ENCODE assay signal across 16 cellular contexts in the genomic region with DNA sequence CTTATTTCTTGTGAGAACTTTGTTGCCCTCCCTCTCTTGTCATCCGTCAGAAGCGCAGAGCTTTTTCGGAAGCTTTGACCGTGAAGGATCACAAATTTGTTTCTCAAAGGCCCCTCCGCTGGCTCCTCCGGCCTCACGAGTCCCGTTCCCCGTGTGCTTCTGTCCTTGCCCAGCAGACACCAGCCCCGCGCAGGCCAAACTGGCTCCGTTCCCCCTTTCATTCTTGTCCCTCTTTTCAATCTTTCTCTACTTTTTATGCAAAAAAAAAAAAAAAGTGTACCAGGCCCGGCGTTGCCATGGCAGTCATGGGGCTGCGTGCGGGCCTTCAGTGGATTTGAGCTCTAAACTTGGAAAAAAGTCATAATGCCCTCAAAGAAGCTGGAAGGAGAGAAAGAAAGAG.
DNase-seq lines count a peak whose midpoint lies in the region; ATAC-seq and TF ChIP-seq lines count a peak whose summit lies in the region.
"Had no signal": no experiment of that assay in that cellular context is flagged by ENCODE, and none has a peak within 500 bp of the region (broad histone marks: within the 10 kb centered on the region; RNA-seq: fewer than 3 reads in every experiment).

No MANE protein-coding gene starts in this region.

- intact Hi-C loops in lower lobe of right lung (cut with DNase I) = no loop called here

- peaks cover 20% of the 10 kb centered on the region for H3K4me1 Mint-ChIP-seq in endothelial cell (ENCODE audit: unreplicated experiment)

- ATAC-seq in lower lobe of right lung = no peak
- ATAC-seq: activated T-cell treated with anti-CD3 and anti-CD28 coated beads, Interleukin-2, amount 50 U/mL, for 72 hours had no signal

- WGBS in HUES64 = 92% methylated on average over 16 of the region's 16 CpGs
- WGBS in mesodermal cell (ENCODE audit: insufficient coverage in 2 of 2), 2 experiments = 77 to 91% methylated on average over 13 to 15 of the region's 16 CpGs

- peak overlapping the region; percentile 72 for H3K4me2 ChIP-seq in skeletal muscle satellite cell (ENCODE audit: low read length)

- H3K27me3 ChIP-seq in HUES64 (ENCODE audit: insufficient read depth, low read length) = no peaks in the 10 kb centered on the region
- no peaks in the 10 kb centered on the region for H3K27me3 ChIP-seq in skeletal muscle satellite cell (ENCODE audit: control insufficient read depth, insufficient read depth, low read length)
- no peaks in the 10 kb centered on the region for H3K27me3 ChIP-seq in lower lobe of right lung (ENCODE audit: low read depth)
- H3K27me3 ChIP-seq: upper lobe of right lung had no signal

- TF ChIP-seq CTCF in endothelial cell (IDR thresholded peaks at IDR 0.05; ENCODE audit: unreplicated experiment) (no peak), lower lobe of right lung (IDR thresholded peaks at IDR 0.05) (no peak)

- H3K4me3 Mint-ChIP-seq in endothelial cell (ENCODE audit: unreplicated experiment) = peak overlapping the region; percentile 23
- H3K4me3 Mint-ChIP-seq: activated T-cell treated with anti-CD3 and anti-CD28 coated beads, Interleukin-2, amount 50 U/mL, for 72 hours had no signal

- peak overlapping the region; percentile 77 for H3K27ac Mint-ChIP-seq in endothelial cell (ENCODE audit: unreplicated experiment)
- H3K27ac Mint-ChIP-seq: activated T-cell treated with anti-CD3 and anti-CD28 coated beads, Interleukin-2, amount 50 U/mL, for 72 hours had no signal

- no peaks in the 10 kb centered on the region for H3K9me3 Mint-ChIP-seq in endothelial cell (ENCODE audit: unreplicated experiment)
- H3K9me3 Mint-ChIP-seq: activated T-cell treated with anti-CD3 and anti-CD28 coated beads, Interleukin-2, amount 50 U/mL, for 72 hours had no signal

- H3K9ac ChIP-seq in HUES64 (ENCODE audit: low read depth, low read length) (0 out of 2 replicates have a peak overlapping the region, but pooled peaks have one; percentile 29), skeletal muscle satellite cell (ENCODE audit: low read depth, low read length) (peak overlapping the region; percentile 75)

- H3K36me3 ChIP-seq in HUES64 (ENCODE audit: insufficient read depth, low read length) (no peaks in the 10 kb centered on the region), mesodermal cell (ENCODE audit: control insufficient read depth, insufficient read depth, low read length) (no peaks in the 10 kb centered on the region), skeletal muscle satellite cell (ENCODE audit: insufficient read depth, low read length) (no peaks in the 10 kb centered on the region), lower lobe of right lung (no peaks in the 10 kb centered on the region)
- H3K36me3 ChIP-seq: upper lobe of right lung had no signal

- peak overlapping the region; percentile 54; the same call in 1 of the 2 replicates for H3K27ac ChIP-seq in HUES64 (ENCODE audit: low read depth, low read length)
- peak overlapping the region; percentile 97 for H3K27ac ChIP-seq in mesodermal cell (ENCODE audit: low read depth, low read length, severe bottlenecking)
- H3K27ac ChIP-seq in lower lobe of right lung = no peak overlapping the region

- no peaks in the 10 kb centered on the region for H3K9me3 ChIP-seq in HUES64 (ENCODE audit: insufficient read depth, low read depth, low read length)
- no peaks in the 10 kb centered on the region for H3K9me3 ChIP-seq in mesodermal cell (ENCODE audit: control insufficient read depth, low read length)
- no peaks in the 10 kb centered on the region for H3K9me3 ChIP-seq in skeletal muscle satellite cell (replicated peaks; ENCODE audit: low read length)
- H3K9me3 ChIP-seq in lower lobe of right lung = no peaks in the 10 kb centered on the region
- H3K9me3 ChIP-seq: upper lobe of right lung had no signal

- H3K4me1 ChIP-seq in HUES64 (ENCODE audit: insufficient read depth, low read length) = peaks cover 9% of the 10 kb centered on the region; the same call in 1 of the 2 replicates
- H3K4me1 ChIP-seq in mesodermal cell (ENCODE audit: control insufficient read depth, insufficient read depth, low read length, poor library complexity, severe bottlenecking) = peaks cover 21% of the 10 kb centered on the region
- H3K4me1 ChIP-seq in skeletal muscle satellite cell (ENCODE audit: control insufficient read depth, insufficient read depth, low read length) = peaks cover 18% of the 10 kb centered on the region
- H3K4me1 ChIP-seq in lower lobe of right lung = no peaks in the 10 kb centered on the region
- H3K4me1 ChIP-seq: upper lobe of right lung had no signal

- no peak overlapping the region for H3K4me3 ChIP-seq in HUES64 (ENCODE audit: low read length)
- H3K4me3 ChIP-seq in mesodermal cell (ENCODE audit: extremely low read depth, insufficient read depth, low read length, poor library complexity, severe bottlenecking) = no peak overlapping the region
- H3K4me3 ChIP-seq in skeletal muscle satellite cell (ENCODE audit: low read length) = peak overlapping the region; percentile 24
- H3K4me3 ChIP-seq in lower lobe of right lung = no peak overlapping the region
- H3K4me3 ChIP-seq: upper lobe of right lung had no signal

- no peak for DNase-seq in endothelial cell (ENCODE audit: low spot score)
- no peak for DNase-seq in foreskin melanocyte
- DNase-seq in lower lobe of right lung = no peak
- DNase-seq in NCI-H2107 (lab: John Stamatoyannopoulos, UW) = no peak
- DNase-seq in NCI-H774 (lab: John Stamatoyannopoulos, UW) = no peak
- DNase-seq: activated CD4-positive, alpha-beta T cell treated with anti-CD3 and anti-CD28 coated beads for 4 hours; activated T-cell treated with anti-CD3 and anti-CD28 coated beads, Interleukin-2, amount 50 U/mL, for 72 hours; Calu3; IMR-90; NCI-H1048; OCI-M1; small intestine; upper lobe of right lung had no signal

- peaks cover 9% of the 10 kb centered on the region for H3K36me3 Mint-ChIP-seq in endothelial cell (ENCODE audit: low read depth, unreplicated experiment)

- H3K27me3 Mint-ChIP-seq in endothelial cell (ENCODE audit: unreplicated experiment) = peaks cover 1% of the 10 kb centered on the region
